37 cellular contexts compared by ENCODE assay signal in genomic region chr1:150843489-150843888, GRCh38. TPM values are rescaled to one million over a fixed set of nuclear protein-coding genes. Genes with fewer than 3 reads are reported as not detected.
"Had no signal": no experiment of that assay in that cellular context is flagged by ENCODE, and none has a peak within 500 bp of the region (broad histone marks: within the 10 kb centered on the region; RNA-seq: fewer than 3 reads in every experiment).

No MANE protein-coding gene starts in this region.

- H3K4me3 Mint-ChIP-seq: activated CD4-positive, alpha-beta memory T cell treated with anti-CD3 and anti-CD28 coated beads, Interleukin-2, amount 10 ng/mL, durations not matched to agents 7 days and 5 days; activated CD4-positive, alpha-beta T cell treated with anti-CD3 and anti-CD28 coated beads, Interleukin-2, amount 10 ng/mL, durations not matched to agents 7 days and 5 days; activated naive CD4-positive, alpha-beta T cell treated with anti-CD3 and anti-CD28 coated beads, Interleukin-2, amount 10 ng/mL, durations not matched to agents 7 days and 5 days; activated naive CD8-positive, alpha-beta T cell treated with anti-CD3 and anti-CD28 coated beads, Interleukin-2, amount 10 ng/mL, durations not matched to agents 7 days and 5 days; activated T-cell treated with anti-CD3 and anti-CD28 coated beads, Interleukin-2, amount 50 U/mL, for 24 hours; activated T-cell treated with anti-CD3 and anti-CD28 coated beads, Interleukin-2, amount 50 U/mL, for 72 hours; central memory CD8-positive, alpha-beta T cell; WTC11 had no signal

- H3K9me3 ChIP-seq: esophagus squamous epithelium, gastroesophageal sphincter had no signal

- H3K4me1 Mint-ChIP-seq: central memory CD8-positive, alpha-beta T cell had no signal

- DNase-seq: activated CD4-positive, alpha-beta memory T cell treated with anti-CD3 and anti-CD28 coated beads, Interleukin-2, amount 10 ng/mL, durations not matched to agents 7 days and 5 days; activated CD4-positive, alpha-beta T cell treated with anti-CD3 and anti-CD28 coated beads for 1 hour; activated CD4-positive, alpha-beta T cell treated with anti-CD3 and anti-CD28 coated beads for 4 hours; activated CD4-positive, alpha-beta T cell treated with anti-CD3 and anti-CD28 coated beads, Interleukin-2, amount 10 ng/mL, durations not matched to agents 7 days and 5 days; activated CD4-positive, alpha-beta T cell treated with anti-CD3 and anti-CD28 coated beads, Interleukin-2, amount 50 U/mL, for 4 hours; activated CD8-positive, alpha-beta memory T cell treated with anti-CD3 and anti-CD28 coated beads, Interleukin-2, amount 50 U/mL, for 48 hours; activated gamma-delta T cell; activated naive CD4-positive, alpha-beta T cell; activated naive CD4-positive, alpha-beta T cell treated with anti-CD3 and anti-CD28 coated beads, Interleukin-2, amount 10 ng/mL, durations not matched to agents 7 days and 5 days; activated naive CD8-positive, alpha-beta T cell treated with anti-CD3 and anti-CD28 coated beads, Interleukin-2, amount 10 ng/mL, durations not matched to agents 7 days and 5 days; activated T-cell treated with anti-CD3 and anti-CD28 coated beads for 4 hours; activated T-cell treated with anti-CD3 and anti-CD28 coated beads, Interleukin-2, amount 50 U/mL, for 24 hours; activated T-cell treated with anti-CD3 and anti-CD28 coated beads, Interleukin-2, amount 50 U/mL, for 72 hours; amniotic stem cell; anterior cingulate cortex; brain microvascular endothelial cell; cortex of kidney; effector CD8-positive, alpha-beta T cell; esophagus squamous epithelium; foreskin melanocyte; T-helper 1 cell; T-helper 2 cell had no signal

- H3K27me3 Mint-ChIP-seq: activated CD4-positive, alpha-beta memory T cell treated with anti-CD3 and anti-CD28 coated beads, Interleukin-2, amount 10 ng/mL, durations not matched to agents 7 days and 5 days; activated CD4-positive, alpha-beta T cell treated with anti-CD3 and anti-CD28 coated beads, Interleukin-2, amount 10 ng/mL, durations not matched to agents 7 days and 5 days; activated naive CD4-positive, alpha-beta T cell treated with anti-CD3 and anti-CD28 coated beads, Interleukin-2, amount 10 ng/mL, durations not matched to agents 7 days and 5 days; activated naive CD8-positive, alpha-beta T cell treated with anti-CD3 and anti-CD28 coated beads, Interleukin-2, amount 10 ng/mL, durations not matched to agents 7 days and 5 days; activated T-cell treated with anti-CD3 and anti-CD28 coated beads, Interleukin-2, amount 50 U/mL, for 24 hours; central memory CD8-positive, alpha-beta T cell had no signal

- H3K9me3 Mint-ChIP-seq: activated CD4-positive, alpha-beta memory T cell treated with anti-CD3 and anti-CD28 coated beads, Interleukin-2, amount 10 ng/mL, durations not matched to agents 7 days and 5 days; activated CD4-positive, alpha-beta T cell treated with anti-CD3 and anti-CD28 coated beads, Interleukin-2, amount 10 ng/mL, durations not matched to agents 7 days and 5 days; activated naive CD4-positive, alpha-beta T cell treated with anti-CD3 and anti-CD28 coated beads, Interleukin-2, amount 10 ng/mL, durations not matched to agents 7 days and 5 days; activated naive CD4-positive, alpha-beta T cell treated with anti-CD3 and anti-CD28 coated beads, Interleukin-2, amount 50 U/mL, for 72 hours; activated naive CD8-positive, alpha-beta T cell treated with anti-CD3 and anti-CD28 coated beads, Interleukin-2, amount 10 ng/mL, durations not matched to agents 7 days and 5 days; activated T-cell treated with anti-CD3 and anti-CD28 coated beads, Interleukin-2, amount 50 U/mL, for 24 hours; activated T-cell treated with anti-CD3 and anti-CD28 coated beads, Interleukin-2, amount 50 U/mL, for 72 hours; central memory CD8-positive, alpha-beta T cell; WTC11 had no signal

- H3K4me1 ChIP-seq: esophagus squamous epithelium had no signal

- H3K27ac Mint-ChIP-seq: activated CD4-positive, alpha-beta memory T cell treated with anti-CD3 and anti-CD28 coated beads, Interleukin-2, amount 10 ng/mL, durations not matched to agents 7 days and 5 days; activated CD4-positive, alpha-beta T cell treated with anti-CD3 and anti-CD28 coated beads, Interleukin-2, amount 10 ng/mL, durations not matched to agents 7 days and 5 days; activated naive CD4-positive, alpha-beta T cell treated with anti-CD3 and anti-CD28 coated beads, Interleukin-2, amount 10 ng/mL, durations not matched to agents 7 days and 5 days; activated naive CD4-positive, alpha-beta T cell treated with anti-CD3 and anti-CD28 coated beads, Interleukin-2, amount 50 U/mL, for 72 hours; activated naive CD8-positive, alpha-beta T cell treated with anti-CD3 and anti-CD28 coated beads, Interleukin-2, amount 10 ng/mL, durations not matched to agents 7 days and 5 days; activated T-cell treated with anti-CD3 and anti-CD28 coated beads, Interleukin-2, amount 50 U/mL, for 24 hours; activated T-cell treated with anti-CD3 and anti-CD28 coated beads, Interleukin-2, amount 50 U/mL, for 72 hours had no signal

- H3K27ac ChIP-seq: brain microvascular endothelial cell, epithelial cell of prostate, esophagus squamous epithelium, gastroesophageal sphincter, VCaP had no signal

- ATAC-seq: activated naive CD4-positive, alpha-beta T cell treated with anti-CD3 and anti-CD28 coated beads, Interleukin-2, amount 50 U/mL, for 72 hours; activated T-cell treated with anti-CD3 and anti-CD28 coated beads, Interleukin-2, amount 50 U/mL, for 72 hours; gastroesophageal sphincter; WTC11 had no signal

- H3K27me3 ChIP-seq: brain microvascular endothelial cell, esophagus squamous epithelium, gastroesophageal sphincter had no signal

- H3K4me3 ChIP-seq: esophagus squamous epithelium, gastroesophageal sphincter had no signal

RNA-seq across cellular contexts. Expression of gene CTXND2, which starts 43.4 kb away (rescaled TPM):
- total RNA-seq: activated CD4-positive, alpha-beta memory T cell treated with anti-CD3 and anti-CD28 coated beads, Interleukin-2, amount 10 ng/mL, durations not matched to agents 7 days and 5 days; activated CD4-positive, alpha-beta T cell treated with anti-CD3 and anti-CD28 coated beads, Interleukin-2, amount 10 ng/mL, durations not matched to agents 7 days and 5 days; activated naive CD4-positive, alpha-beta T cell treated with anti-CD3 and anti-CD28 coated beads, Interleukin-2, amount 50 U/mL, for 72 hours; activated naive CD8-positive, alpha-beta T cell treated with anti-CD3 and anti-CD28 coated beads, Interleukin-2, amount 10 ng/mL, durations not matched to agents 7 days and 5 days; activated T-cell treated with anti-CD3 and anti-CD28 coated beads, Interleukin-2, amount 50 U/mL, for 72 hours; astrocyte; bronchial epithelial cell; cardiac septum; cerebellum; dermis microvascular lymphatic vessel endothelial cell; endothelial cell of umbilical vein; esophagus squamous epithelium; fibroblast of lung; fibroblast of villous mesenchyme; gastroesophageal sphincter; glomerular endothelial cell; WTC11 had no signal
